In genomic region chr14:85528080-85528881, GRCh38 we compare ENCODE assay signal across 8 cellular contexts. TPM values are rescaled to one million over a fixed set of nuclear protein-coding genes. Genes with fewer than 3 reads are reported as not detected.
A peak's percentile ranks its signal among the peaks of the same experiment; 100 is the strongest.
DNase-seq lines count a peak whose midpoint lies in the region; ATAC-seq and TF ChIP-seq lines count a peak whose summit lies in the region.

No MANE protein-coding gene starts in this region.

- TF ChIP-seq CTCF in foreskin keratinocyte (conservative IDR thresholded peaks at IDR 0.05), result peak; percentile 91

- H3K27me3 ChIP-seq in foreskin keratinocyte, result no peaks in the 10 kb centered on the region

- peaks cover 18% of the 10 kb centered on the region for H3K4me1 ChIP-seq in foreskin keratinocyte

- DNase-seq in HCEC 1CT (peak; percentile 91), SHP77 treated with DMSO at 0.1 percent for 48 hours (lab: John Stamatoyannopoulos, UW) (peak; percentile 11), foreskin keratinocyte (peak; percentile 67 to 88), non-pigmented ciliary epithelial cell (ENCODE audit: low read depth) (peak; percentile 86), NCI-H2081 treated with DMSO at 0.1 percent for 48 hours (lab: John Stamatoyannopoulos, UW) (no peak)
- DNase-seq in stimulated activated CD4-positive, alpha-beta T cell treated with anti-CD3 and anti-CD28 coated beads, Interleukin-4, amount 100 ng/mL, for 1 hour, result no peak

- ATAC-seq in foreskin keratinocyte (peak; percentile 25), GM18907 (IDR thresholded peaks at IDR 0.05; ENCODE audit: unreplicated experiment) (no peak), HG03108 (IDR thresholded peaks at IDR 0.05; ENCODE audit: unreplicated experiment) (no peak)

- peak overlapping the region; percentile 91 for H3K27ac ChIP-seq in foreskin keratinocyte

RNA-seq across cellular contexts. Expression of gene FLRT2, which starts 1.7 kb away (rescaled TPM):
- 52.5 and 111 TPM in 2 replicates for total RNA-seq in foreskin keratinocyte
- polyA plus RNA-seq in foreskin keratinocyte, result 11.9 and 22.2 TPM in 2 replicates

Comparison
In these comparisons a context has a peak if more than half of its experiments do, and no peak if none do; other contexts are left out.
1. DNase-seq: peak in HCEC 1CT (single experiment), SHP77 treated with DMSO at 0.1 percent for 48 hours (single experiment), foreskin keratinocyte (2 of 2) and non-pigmented ciliary epithelial cell (single experiment); none in NCI-H2081 treated with DMSO at 0.1 percent for 48 hours (single experiment) and stimulated activated CD4-positive, alpha-beta T cell treated with anti-CD3 and anti-CD28 coated beads, Interleukin-4, amount 100 ng/mL, for 1 hour (single experiment).